In genomic region chr2:84458436-84459027, GRCh38 we compare ENCODE assay signal across 9 cellular contexts. TPM values are rescaled to one million over a fixed set of nuclear protein-coding genes. Genes with fewer than 3 reads are reported as not detected.
DNase-seq lines count a peak whose midpoint lies in the region; ATAC-seq and TF ChIP-seq lines count a peak whose summit lies in the region.
"Had no signal": no experiment of that assay in that cellular context is flagged by ENCODE, and none has a peak within 500 bp of the region (broad histone marks: within the 10 kb centered on the region; RNA-seq: fewer than 3 reads in every experiment).

No MANE protein-coding gene starts in this region.

- POLR2A ChIA-PET in activated CD4-positive, alpha-beta T cell treated with anti-CD3 and anti-CD28 coated beads for 36 hours (lab: Charles Lee), result interaction anchor here (0.9 to 1.3 kb wide), 2 partner anchors 13 to 488 kb away, joined by 3 read pairs; no protein-coding TSS in a partner anchor
- POLR2A ChIA-PET in Panc1 (lab: Charles Lee), result no interaction called here
- POLR2A ChIA-PET in MCF 10A (lab: Yijun Ruan, JAX), result interaction anchor here (0.6 to 4.0 kb wide), 17 partner anchors 8 to 595 kb away, joined by 3 to 45 read pairs (median 7); partner anchors contain the start of genes TMSB10 and TRABD2A

- no peaks in the 10 kb centered on the region for H3K9me3 ChIP-seq in Panc1 (ENCODE audit: control insufficient read depth, insufficient read depth, low read depth, low read length)

- peak overlapping the region; percentile 96 for H3K27ac ChIP-seq in Panc1 (ENCODE audit: low read length)

- peaks cover 35% of the 10 kb centered on the region for H3K4me1 Mint-ChIP-seq in activated CD4-positive, alpha-beta T cell treated with anti-CD3 and anti-CD28 coated beads for 36 hours
- peaks cover 17% of the 10 kb centered on the region for H3K4me1 Mint-ChIP-seq in MCF 10A (ENCODE audit: insufficient read depth, unreplicated experiment)

- intact Hi-C loops in activated CD4-positive, alpha-beta T cell treated with anti-CD3 and anti-CD28 coated beads for 36 hours (cut with DNase I, micrococcal nuclease), result loop anchor here in 1 of 2 experiments (1.0 to 5.0 kb wide), 5 partner anchors 58 to 959 kb away; partner anchors contain the start of genes DNAH6, SH2D6 and TMSB10
- intact Hi-C loops in Panc1 (cut with micrococcal nuclease; ENCODE audit: unreplicated experiment) (no loop called here), MCF 10A (cut with micrococcal nuclease) (no loop called here)

- H3K27me3 Mint-ChIP-seq in activated CD4-positive, alpha-beta T cell treated with anti-CD3 and anti-CD28 coated beads for 36 hours, result no peaks in the 10 kb centered on the region
- no peaks in the 10 kb centered on the region for H3K27me3 Mint-ChIP-seq in MCF 10A (ENCODE audit: insufficient read depth, unreplicated experiment)

- peak; percentile 49 for DNase-seq in activated CD4-positive, alpha-beta T cell treated with anti-CD3 and anti-CD28 coated beads for 36 hours
- DNase-seq in activated CD4-positive, alpha-beta T cell treated with anti-CD3 and anti-CD28 coated beads, Interleukin-2, amount 50 U/mL, for 1 hour, result no peak
- DNase-seq in Panc1 (ENCODE audit: low read depth, low spot score), result no peak
- peak; percentile 12 for DNase-seq in MCF 10A (ENCODE audit: unreplicated experiment)
- DNase-seq in kidney glomerular epithelial cell (lab: John Stamatoyannopoulos, UW), result peak; percentile 3
- DNase-seq in stimulated activated CD8-positive, alpha-beta memory T cell treated with anti-CD3 and anti-CD28 coated beads, Interleukin-2, amount 100 ng/mL, for 48 hours (ENCODE audit: low read depth in 2 of 2), result peak; percentile 3 to 13
- DNase-seq in KG1 (lab: John Stamatoyannopoulos, UW), result no peak

- peak overlapping the region; percentile 98 for H3K27ac Mint-ChIP-seq in activated CD4-positive, alpha-beta T cell treated with anti-CD3 and anti-CD28 coated beads for 36 hours
- H3K27ac Mint-ChIP-seq in MCF 10A (ENCODE audit: low read depth, unreplicated experiment), result peak overlapping the region; percentile 97

- BruUV-seq in Panc1 (replicated peaks; lab: Mats Ljungman, UMichigan), result TSS peak; percentile 84
- TSS peak; percentile 49 for BruUV-seq in MCF 10A (replicated peaks; lab: Mats Ljungman, UMichigan)

- H3K36me3 ChIP-seq in Panc1 (ENCODE audit: control insufficient read depth, insufficient read depth, low read length), result no peaks in the 10 kb centered on the region; the same call in 1 of the 2 replicates

- no peaks in the 10 kb centered on the region for H3K9me3 Mint-ChIP-seq in activated CD4-positive, alpha-beta T cell treated with anti-CD3 and anti-CD28 coated beads for 36 hours (ENCODE audit: low read depth)
- H3K9me3 Mint-ChIP-seq in MCF 10A (ENCODE audit: unreplicated experiment), result no peaks in the 10 kb centered on the region

- H3K4me3 ChIP-seq in Panc1 (ENCODE audit: low read depth in 2 of 2, low read length in 2 of 2), result peak overlapping the region; percentile 98 to 99

- peak; percentile 16 for ATAC-seq in activated CD4-positive, alpha-beta T cell treated with anti-CD3 and anti-CD28 coated beads for 36 hours
- peak; percentile 29 for ATAC-seq in HG02678 (IDR thresholded peaks at IDR 0.05; ENCODE audit: unreplicated experiment)
- peak; percentile 31 for ATAC-seq in Panc1

- TF ChIP-seq CTCF in Panc1 (IDR thresholded peaks at IDR 0.05) (no peak), MCF 10A (IDR thresholded peaks at IDR 0.05; ENCODE audit: unreplicated experiment) (no peak)

- CTCF ChIA-PET in activated CD4-positive, alpha-beta T cell treated with anti-CD3 and anti-CD28 coated beads for 36 hours (lab: Charles Lee), result interaction anchor here (0.7 to 1.3 kb wide), 4 partner anchors 10 to 467 kb away, joined by 3 read pairs; no protein-coding TSS in a partner anchor
- CTCF ChIA-PET in Panc1 (lab: Charles Lee), result no interaction called here
- CTCF ChIA-PET in MCF 10A (lab: Yijun Ruan, JAX), result interaction anchor here (1.0 to 1.6 kb wide), 3 partner anchors 13 to 467 kb away, joined by 3 to 5 read pairs (median 4); no protein-coding TSS in a partner anchor

- H3K4me3 Mint-ChIP-seq in activated CD4-positive, alpha-beta T cell treated with anti-CD3 and anti-CD28 coated beads for 36 hours, result peak overlapping the region; percentile 94
- H3K4me3 Mint-ChIP-seq in MCF 10A (ENCODE audit: unreplicated experiment), result peak overlapping the region; percentile 91

- no peaks in the 10 kb centered on the region for H3K27me3 ChIP-seq in Panc1 (ENCODE audit: control insufficient read depth, insufficient read depth, low read length)

- in situ Hi-C loops in Panc1 (cut with HindIII; ENCODE audit: low pct_unique_long_range_greater_than_20kb, low sequenced_read_pairs), result no loop called here

- H3K4me1 ChIP-seq in Panc1 (ENCODE audit: control insufficient read depth, insufficient read depth, low read length), result peaks cover 10% of the 10 kb centered on the region; the same call in 1 of the 2 replicates

- peaks cover 2% of the 10 kb centered on the region for H3K36me3 Mint-ChIP-seq in activated CD4-positive, alpha-beta T cell treated with anti-CD3 and anti-CD28 coated beads for 36 hours (ENCODE audit: low read depth)
- peaks cover 7% of the 10 kb centered on the region for H3K36me3 Mint-ChIP-seq in MCF 10A (ENCODE audit: insufficient read depth, unreplicated experiment)

RNA-seq across cellular contexts. Expression of gene SUCLG1, which starts 0.5 kb away (rescaled TPM):
- total RNA-seq in activated CD4-positive, alpha-beta T cell treated with anti-CD3 and anti-CD28 coated beads for 36 hours, result 10 to 100 TPM; 60.7 to 68.9 TPM
- 59.8 TPM for total RNA-seq in Panc1 (2021; ENCODE audit: unreplicated experiment)
- 45.1 TPM for polyA plus RNA-seq in Panc1 (2012; ENCODE audit: insufficient read length)
- total RNA-seq in MCF 10A (2022), result 87.2 and 105 TPM in 2 replicates

RNA-seq across cellular contexts. Expression of gene DNAH6, which starts 57.8 kb away (rescaled TPM):
- 1 to 10 TPM; 1.1 to 1.3 TPM for total RNA-seq in activated CD4-positive, alpha-beta T cell treated with anti-CD3 and anti-CD28 coated beads for 36 hours
- total RNA-seq in Panc1 (2021; ENCODE audit: unreplicated experiment) (0.26 TPM), MCF 10A (2022) (0.14 and 0.76 TPM in 2 replicates)
- polyA plus RNA-seq in Panc1 (2012; ENCODE audit: insufficient read length), result not detected
- total RNA-seq: pulmonary artery endothelial cell had no signal

Comparison
In these comparisons a context has a peak if more than half of its experiments do, and no peak if none do; other contexts are left out.
1. DNase-seq: peak in activated CD4-positive, alpha-beta T cell treated with anti-CD3 and anti-CD28 coated beads for 36 hours (single experiment), MCF 10A (single experiment), kidney glomerular epithelial cell (single experiment) and stimulated activated CD8-positive, alpha-beta memory T cell treated with anti-CD3 and anti-CD28 coated beads, Interleukin-2, amount 100 ng/mL, for 48 hours (2 of 2); none in activated CD4-positive, alpha-beta T cell treated with anti-CD3 and anti-CD28 coated beads, Interleukin-2, amount 50 U/mL, for 1 hour (single experiment), Panc1 (single experiment) and KG1 (single experiment).
2. Peak in every context shown above with its lines, with median percentiles within 50 percentile points of each other: ATAC-seq.